ENCODE assay signal across 1 cellular context in genomic region chr2:61287254-61287653, GRCh38.
TF ChIP-seq lines count a peak whose summit lies in the region.

No MANE protein-coding gene starts in this region.

TF ChIP-seq in GM23338, 12 proteins besides CTCF, POLR2A, EP300 and RAD21 (continued from another document):
- TF ChIP-seq ZNF462 (CRISPR knock-in tag; IDR thresholded peaks at IDR 0.05) (no peak), STAT1 (IDR thresholded peaks at IDR 0.05; ENCODE audit: unreplicated experiment) (no peak), JUNB (IDR thresholded peaks at IDR 0.05; ENCODE audit: unreplicated experiment) (no peak), REST (IDR thresholded peaks at IDR 0.05; ENCODE audit: unreplicated experiment) (no peak), CREB1 (CRISPR knock-in tag; IDR thresholded peaks at IDR 0.05; ENCODE audit: low read depth) (no peak)
